ENCODE assay signal across 24 cellular contexts in genomic region chr11:56705784-56706396, GRCh38. TPM values are rescaled to one million over a fixed set of nuclear protein-coding genes. Genes with fewer than 3 reads are reported as not detected.
"Had no signal": no experiment of that assay in that cellular context is flagged by ENCODE, and none has a peak within 500 bp of the region (broad histone marks: within the 10 kb centered on the region; RNA-seq: fewer than 3 reads in every experiment).

No MANE protein-coding gene starts in this region.

- DNase-seq: activated CD4-positive, alpha-beta T cell treated with anti-CD3 and anti-CD28 coated beads, Interleukin-2, amount 10 ng/mL, durations not matched to agents 24 days and 14 days; activated CD8-positive, alpha-beta memory T cell treated with anti-CD3 and anti-CD28 coated beads, Interleukin-2, amount 50 U/mL, for 48 hours; activated CD8-positive, alpha-beta T cell treated with anti-CD3 and anti-CD28 coated beads, Interleukin-2, amount 10 ng/mL, durations not matched to agents 7 days and 5 days; activated effector memory CD4-positive, alpha-beta T cell treated with Interleukin-2 at 50 U/mL for 16 hours; activated naive CD4-positive, alpha-beta T cell treated with anti-CD3 and anti-CD28 coated beads, Interleukin-2, amount 10 ng/mL, durations not matched to agents 7 days and 5 days; activated naive CD8-positive, alpha-beta T cell treated with anti-CD3 and anti-CD28 coated beads, Interleukin-2, amount 50 U/mL, for 24 hours; activated T-cell treated with anti-CD3 and anti-CD28 coated beads, Interleukin-2, amount 50 U/mL, for 48 hours; effector CD4-positive, alpha-beta T cell; hippocampal formation; midbrain; nucleus accumbens; T-helper 1 cell; T-helper 9 cell had no signal

- H3K4me1 ChIP-seq: ascending aorta, esophagus muscularis mucosa had no signal

- H3K9me3 Mint-ChIP-seq: nephron, type B pancreatic cell had no signal

- H3K4me3 Mint-ChIP-seq: activated CD4-positive, alpha-beta T cell treated with anti-CD3 and anti-CD28 coated beads, Interleukin-2, amount 10 ng/mL, durations not matched to agents 24 days and 14 days; activated CD8-positive, alpha-beta T cell treated with anti-CD3 and anti-CD28 coated beads, Interleukin-2, amount 10 ng/mL, durations not matched to agents 7 days and 5 days; activated naive CD4-positive, alpha-beta T cell treated with anti-CD3 and anti-CD28 coated beads, Interleukin-2, amount 10 ng/mL, durations not matched to agents 7 days and 5 days; activated naive CD8-positive, alpha-beta T cell treated with anti-CD3 and anti-CD28 coated beads, Interleukin-2, amount 50 U/mL, for 24 hours; nephron; stimulated activated naive CD8-positive, alpha-beta T cell treated with anti-CD3 and anti-CD28 coated beads, Interleukin-15, Interleukin-2, amounts not matched to agents 100 ng/mL and 50 ng/mL, for 24 hours; type B pancreatic cell had no signal

- H3K27me3 Mint-ChIP-seq: activated CD4-positive, alpha-beta T cell treated with anti-CD3 and anti-CD28 coated beads, Interleukin-2, amount 10 ng/mL, durations not matched to agents 24 days and 14 days; activated naive CD4-positive, alpha-beta T cell treated with anti-CD3 and anti-CD28 coated beads, Interleukin-2, amount 10 ng/mL, durations not matched to agents 7 days and 5 days; activated naive CD8-positive, alpha-beta T cell treated with anti-CD3 and anti-CD28 coated beads, Interleukin-2, amount 50 U/mL, for 24 hours; stimulated activated naive CD8-positive, alpha-beta T cell treated with anti-CD3 and anti-CD28 coated beads, Interleukin-15, Interleukin-2, amounts not matched to agents 100 ng/mL and 50 ng/mL, for 24 hours; type B pancreatic cell had no signal

- H3K4me1 Mint-ChIP-seq: activated CD4-positive, alpha-beta T cell treated with anti-CD3 and anti-CD28 coated beads, Interleukin-2, amount 10 ng/mL, durations not matched to agents 24 days and 14 days; activated naive CD4-positive, alpha-beta T cell treated with anti-CD3 and anti-CD28 coated beads, Interleukin-2, amount 10 ng/mL, durations not matched to agents 7 days and 5 days; activated naive CD8-positive, alpha-beta T cell treated with anti-CD3 and anti-CD28 coated beads, Interleukin-2, amount 50 U/mL, for 24 hours; nephron had no signal

- H3K9me3 ChIP-seq: ascending aorta had no signal

- H3K27ac ChIP-seq: ascending aorta, esophagus muscularis mucosa had no signal

- H3K36me3 ChIP-seq: ascending aorta, esophagus muscularis mucosa had no signal

- H3K4me3 ChIP-seq: ascending aorta, esophagus muscularis mucosa had no signal

- H3K36me3 Mint-ChIP-seq: activated naive CD4-positive, alpha-beta T cell treated with anti-CD3 and anti-CD28 coated beads, Interleukin-2, amount 10 ng/mL, durations not matched to agents 7 days and 5 days; type B pancreatic cell had no signal

- ATAC-seq: activated CD8-positive, alpha-beta T cell treated with anti-CD3 and anti-CD28 coated beads, Interleukin-2, amount 10 ng/mL, durations not matched to agents 7 days and 5 days; activated naive CD8-positive, alpha-beta T cell treated with anti-CD3 and anti-CD28 coated beads, Interleukin-2, amount 50 U/mL, for 24 hours; left lobe of liver had no signal

- H3K27me3 ChIP-seq: ascending aorta, esophagus muscularis mucosa had no signal

- FAIRE-seq: islet of Langerhans had no signal

- H3K27ac Mint-ChIP-seq: activated CD4-positive, alpha-beta T cell treated with anti-CD3 and anti-CD28 coated beads, Interleukin-2, amount 10 ng/mL, durations not matched to agents 24 days and 14 days; activated CD8-positive, alpha-beta T cell treated with anti-CD3 and anti-CD28 coated beads, Interleukin-2, amount 10 ng/mL, durations not matched to agents 7 days and 5 days; activated naive CD4-positive, alpha-beta T cell treated with anti-CD3 and anti-CD28 coated beads, Interleukin-2, amount 10 ng/mL, durations not matched to agents 7 days and 5 days; activated naive CD8-positive, alpha-beta T cell treated with anti-CD3 and anti-CD28 coated beads, Interleukin-2, amount 50 U/mL, for 24 hours; nephron; stimulated activated naive CD8-positive, alpha-beta T cell treated with anti-CD3 and anti-CD28 coated beads, Interleukin-15, Interleukin-2, amounts not matched to agents 100 ng/mL and 50 ng/mL, for 24 hours; type B pancreatic cell had no signal

RNA-seq across cellular contexts. Expression of gene OR9G1, which starts 7.0 kb away (rescaled TPM):
- total RNA-seq: activated CD4-positive, alpha-beta T cell treated with anti-CD3 and anti-CD28 coated beads, Interleukin-2, amount 10 ng/mL, durations not matched to agents 24 days and 14 days; activated CD8-positive, alpha-beta T cell treated with anti-CD3 and anti-CD28 coated beads, Interleukin-2, amount 10 ng/mL, durations not matched to agents 7 days and 5 days; ascending aorta; esophagus muscularis mucosa; glomerular endothelial cell; left lobe of liver; lung microvascular endothelial cell; sciatic nerve; temporal lobe had no signal

RNA-seq across cellular contexts. Expression of gene OR5AR1, which starts 42.4 kb away (rescaled TPM):
- total RNA-seq: activated CD4-positive, alpha-beta T cell treated with anti-CD3 and anti-CD28 coated beads, Interleukin-2, amount 10 ng/mL, durations not matched to agents 24 days and 14 days; activated CD8-positive, alpha-beta T cell treated with anti-CD3 and anti-CD28 coated beads, Interleukin-2, amount 10 ng/mL, durations not matched to agents 7 days and 5 days; ascending aorta; esophagus muscularis mucosa; glomerular endothelial cell; left lobe of liver; lung microvascular endothelial cell; sciatic nerve; temporal lobe had no signal

RNA-seq across cellular contexts. Expression of gene OR9G4, which starts 42.6 kb away (rescaled TPM):
- total RNA-seq: activated CD4-positive, alpha-beta T cell treated with anti-CD3 and anti-CD28 coated beads, Interleukin-2, amount 10 ng/mL, durations not matched to agents 24 days and 14 days; activated CD8-positive, alpha-beta T cell treated with anti-CD3 and anti-CD28 coated beads, Interleukin-2, amount 10 ng/mL, durations not matched to agents 7 days and 5 days; ascending aorta; esophagus muscularis mucosa; glomerular endothelial cell; left lobe of liver; lung microvascular endothelial cell; sciatic nerve; temporal lobe had no signal
